In genomic region chr7:141418087-141418486, GRCh38 we compare ENCODE assay signal across 21 cellular contexts.
"Had no signal": no experiment of that assay in that cellular context is flagged by ENCODE, and none has a peak within 500 bp of the region (broad histone marks: within the 10 kb centered on the region; RNA-seq: fewer than 3 reads in every experiment).

No MANE protein-coding gene starts in this region.

- H3K4me3 ChIP-seq: adrenal gland, ascending aorta, heart right ventricle, lower lobe of right lung, neural progenitor cell, thoracic aorta had no signal

- H3K4me1 ChIP-seq: adrenal gland, ascending aorta, lower lobe of right lung, neural progenitor cell had no signal

- H3K27me3 ChIP-seq: adrenal gland, ascending aorta, brain microvascular endothelial cell, heart right ventricle, neural progenitor cell had no signal

- DNase-seq: activated CD8-positive, alpha-beta memory T cell treated with anti-CD3 and anti-CD28 coated beads for 24 hours; activated CD8-positive, alpha-beta memory T cell treated with anti-CD3 and anti-CD28 coated beads, Interleukin-2, amount 50 U/mL, for 4 hours; activated T-cell treated with anti-CD3 and anti-CD28 coated beads, Interleukin-2, amount 50 U/mL, for 24 hours; adrenal gland; brain microvascular endothelial cell; central memory CD4-positive, alpha-beta T cell; heart right ventricle; left colon; lower lobe of right lung; naive B cell; retina; stimulated activated CD4-positive, alpha-beta T cell treated with anti-CD3 and anti-CD28 coated beads, Interleukin-2, amount 100 ng/mL, for 48 hours; stimulated activated naive CD4-positive, alpha-beta T cell; T-helper 1 cell had no signal

- H3K27ac ChIP-seq: adrenal gland, ascending aorta, brain microvascular endothelial cell, heart right ventricle, lower lobe of right lung, neural progenitor cell, thoracic aorta had no signal

- H3K4me2 ChIP-seq: neural progenitor cell had no signal

- FAIRE-seq: colon, keratinocyte had no signal

- H3K36me3 ChIP-seq: adrenal gland, ascending aorta, brain microvascular endothelial cell, heart right ventricle, lower lobe of right lung, neural progenitor cell, thoracic aorta had no signal

- H2AFZ ChIP-seq: neural progenitor cell had no signal

- ATAC-seq: activated T-helper 17 cell treated with anti-CD3 and anti-CD28 coated beads, Interleukin-2, amount 50 U/mL, for 72 hours; heart right ventricle; left colon; lower lobe of right lung; WTC11 had no signal

- H3K9me3 ChIP-seq: adrenal gland, ascending aorta, heart right ventricle, lower lobe of right lung, thoracic aorta had no signal

- H3K9ac ChIP-seq: neural progenitor cell had no signal
